22 cellular contexts compared by ENCODE assay signal in genomic region chr1:243594455-243594854, GRCh38.
"Had no signal": no experiment of that assay in that cellular context is flagged by ENCODE, and none has a peak within 500 bp of the region (broad histone marks: within the 10 kb centered on the region; RNA-seq: fewer than 3 reads in every experiment).

No MANE protein-coding gene starts in this region.

- H3K4me3 Mint-ChIP-seq: activated naive CD8-positive, alpha-beta T cell treated with anti-CD3 and anti-CD28 coated beads, Interleukin-2, amount 10 ng/mL, durations not matched to agents 7 days and 5 days; T-helper 2 cell treated with Interferon-gamma antibody and Interleukin-4, amounts not matched to agents 5 μg/mL and 100 μg/mL, for 36 hours had no signal

- H3K27me3 Mint-ChIP-seq: activated naive CD8-positive, alpha-beta T cell treated with anti-CD3 and anti-CD28 coated beads, Interleukin-2, amount 10 ng/mL, durations not matched to agents 7 days and 5 days had no signal

- DNase-seq: activated CD4-positive, alpha-beta T cell treated with anti-CD3 and anti-CD28 coated beads for 48 hours; activated CD4-positive, alpha-beta T cell treated with anti-CD3 and anti-CD28 coated beads, Interleukin-2, amount 50 U/mL, for 4 hours; activated CD4-positive, CD25-positive, alpha-beta regulatory T cell treated with anti-CD3 and anti-CD28 coated beads, Interleukin-2, amount 50 U/mL, for 72 hours; activated naive CD4-positive, alpha-beta T cell treated with anti-CD3 and anti-CD28 coated beads, Interleukin-2, amount 50 U/mL, for 16 hours; activated naive CD8-positive, alpha-beta T cell treated with anti-CD3 and anti-CD28 coated beads, Interleukin-2, amount 10 ng/mL, durations not matched to agents 7 days and 5 days; activated T-cell treated with anti-CD3 and anti-CD28 coated beads, Interleukin-2, amount 50 U/mL, for 48 hours; adrenal gland; anterior cingulate cortex; caudate nucleus; Kasumi-1; KBM-7; NCI-H1105 treated with DMSO at 0.1 percent for 48 hours; NCI-H1436 treated with DMSO at 0.1 percent for 48 hours; NCI-H187; NCI-H2081; NCI-H510A treated with DMSO at 0.1 percent for 48 hours; NCI-H69; Peyer's patch; Right ventricle myocardium superior; SJCRH30; SK-N-SH had no signal
